1 cellular context compared by ENCODE assay signal in the genomic region with DNA sequence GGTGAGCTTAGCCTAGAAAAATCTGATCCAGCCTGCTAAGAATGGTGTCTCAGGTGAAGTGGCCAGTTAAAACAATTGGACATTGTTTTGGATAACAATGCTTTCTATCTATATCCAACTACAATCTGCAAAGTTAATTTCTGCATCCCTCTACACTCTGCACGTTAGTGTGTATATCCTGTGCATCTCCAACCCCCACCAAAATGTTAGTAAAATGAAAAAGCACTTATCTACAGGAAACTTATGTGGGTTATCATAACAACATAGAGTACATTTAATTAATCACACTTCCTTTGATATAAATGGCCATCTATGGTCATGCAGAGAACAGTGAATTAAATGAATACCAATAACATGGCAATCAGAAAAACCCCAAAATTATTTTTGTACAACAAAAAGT.
TF ChIP-seq lines count a peak whose summit lies in the region.

No MANE protein-coding gene starts in this region.

TF ChIP-seq in A549, 52 proteins besides CTCF, POLR2A, EP300 and RAD21 (continued from another document):
- TF ChIP-seq, protein P1, sequence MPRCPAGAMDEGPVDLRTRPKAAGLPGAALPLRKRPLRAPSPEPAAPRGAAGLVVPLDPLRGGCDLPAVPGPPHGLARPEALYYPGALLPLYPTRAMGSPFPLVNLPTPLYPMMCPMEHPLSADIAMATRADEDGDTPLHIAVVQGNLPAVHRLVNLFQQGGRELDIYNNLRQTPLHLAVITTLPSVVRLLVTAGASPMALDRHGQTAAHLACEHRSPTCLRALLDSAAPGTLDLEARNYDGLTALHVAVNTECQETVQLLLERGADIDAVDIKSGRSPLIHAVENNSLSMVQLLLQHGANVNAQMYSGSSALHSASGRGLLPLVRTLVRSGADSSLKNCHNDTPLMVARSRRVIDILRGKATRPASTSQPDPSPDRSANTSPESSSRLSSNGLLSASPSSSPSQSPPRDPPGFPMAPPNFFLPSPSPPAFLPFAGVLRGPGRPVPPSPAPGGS (IDR thresholded peaks at IDR 0.05), result no peak
- TF ChIP-seq FOSB (CRISPR knock-in tag; IDR thresholded peaks at IDR 0.05) (no peak), RARB (CRISPR knock-in tag; IDR thresholded peaks at IDR 0.05) (no peak), RNF2 (IDR thresholded peaks at IDR 0.05; ENCODE audit: borderline replicate concordance, low read depth) (no peak), ZSCAN20 (CRISPR knock-in tag; IDR thresholded peaks at IDR 0.05) (no peak), MYC (IDR thresholded peaks at IDR 0.05; ENCODE audit: borderline replicate concordance, low read length) (no peak), CHD2 (IDR thresholded peaks at IDR 0.05; ENCODE audit: low read length, partially characterized antibody) (no peak)
- TF ChIP-seq, protein P2, sequence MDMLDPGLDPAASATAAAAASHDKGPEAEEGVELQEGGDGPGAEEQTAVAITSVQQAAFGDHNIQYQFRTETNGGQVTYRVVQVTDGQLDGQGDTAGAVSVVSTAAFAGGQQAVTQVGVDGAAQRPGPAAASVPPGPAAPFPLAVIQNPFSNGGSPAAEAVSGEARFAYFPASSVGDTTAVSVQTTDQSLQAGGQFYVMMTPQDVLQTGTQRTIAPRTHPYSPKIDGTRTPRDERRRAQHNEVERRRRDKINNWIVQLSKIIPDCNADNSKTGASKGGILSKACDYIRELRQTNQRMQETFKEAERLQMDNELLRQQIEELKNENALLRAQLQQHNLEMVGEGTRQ (IDR thresholded peaks at IDR 0.05), result no peak
- TF ChIP-seq, protein P3, sequence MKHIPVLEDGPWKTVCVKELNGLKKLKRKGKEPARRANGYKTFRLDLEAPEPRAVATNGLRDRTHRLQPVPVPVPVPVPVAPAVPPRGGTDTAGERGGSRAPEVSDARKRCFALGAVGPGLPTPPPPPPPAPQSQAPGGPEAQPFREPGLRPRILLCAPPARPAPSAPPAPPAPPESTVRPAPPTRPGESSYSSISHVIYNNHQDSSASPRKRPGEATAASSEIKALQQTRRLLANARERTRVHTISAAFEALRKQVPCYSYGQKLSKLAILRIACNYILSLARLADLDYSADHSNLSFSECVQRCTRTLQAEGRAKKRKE (CRISPR knock-in tag; IDR thresholded peaks at IDR 0.05; ENCODE audit: low read depth), result no peak
- TF ChIP-seq, protein P4, sequence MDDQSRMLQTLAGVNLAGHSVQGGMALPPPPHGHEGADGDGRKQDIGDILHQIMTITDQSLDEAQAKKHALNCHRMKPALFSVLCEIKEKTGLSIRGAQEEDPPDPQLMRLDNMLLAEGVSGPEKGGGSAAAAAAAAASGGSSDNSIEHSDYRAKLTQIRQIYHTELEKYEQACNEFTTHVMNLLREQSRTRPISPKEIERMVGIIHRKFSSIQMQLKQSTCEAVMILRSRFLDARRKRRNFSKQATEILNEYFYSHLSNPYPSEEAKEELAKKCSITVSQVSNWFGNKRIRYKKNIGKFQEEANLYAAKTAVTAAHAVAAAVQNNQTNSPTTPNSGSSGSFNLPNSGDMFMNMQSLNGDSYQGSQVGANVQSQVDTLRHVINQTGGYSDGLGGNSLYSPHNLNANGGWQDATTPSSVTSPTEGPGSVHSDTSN (IDR thresholded peaks at IDR 0.05), result no peak
